ENCODE assay signal across 1 cellular context in genomic region chr15:100570282-100570681, GRCh38.
A peak's percentile ranks its signal among the peaks of the same experiment; 100 is the strongest.
TF ChIP-seq lines count a peak whose summit lies in the region.

No MANE protein-coding gene starts in this region.

TF ChIP-seq in K562, 482 proteins besides CTCF, POLR2A, EP300 and RAD21:
- TF ChIP-seq C11orf30 (IDR thresholded peaks at IDR 0.05; ENCODE audit: low read depth) (no peak), ZNF395 (CRISPR knock-in tag; IDR thresholded peaks at IDR 0.05) (no peak), MEIS2 (IDR thresholded peaks at IDR 0.05; ENCODE audit: partially characterized antibody) (peak; percentile 12), NEUROD1 (IDR thresholded peaks at IDR 0.05; ENCODE audit: borderline replicate concordance, low read depth, low read length, partially characterized antibody) (no peak), RBM25 (IDR thresholded peaks at IDR 0.05; ENCODE audit: low read depth, low read length, severe bottlenecking) (peak; percentile 12), USF1 (CRISPR knock-in tag; IDR thresholded peaks at IDR 0.05) (peak; percentile 83), ZNF263 (CRISPR knock-in tag; IDR thresholded peaks at IDR 0.05; ENCODE audit: borderline replicate concordance) (no peak), FOXK2 (conservative IDR thresholded peaks at IDR 0.05 in 1 of 2, IDR thresholded peaks at IDR 0.05 in 1 of 2; ENCODE audit: low read depth in 2 of 2) (no peak), USF2 (CRISPR knock-in tag; IDR thresholded peaks at IDR 0.05) (peak; percentile 87), RAD51 (IDR thresholded peaks at IDR 0.05; ENCODE audit: borderline replicate concordance, low read depth) (peak; percentile 64; the same call in 1 of the 2 replicates), ZNF165 (CRISPR knock-in tag; IDR thresholded peaks at IDR 0.05; ENCODE audit: borderline replicate concordance) (no peak), SFPQ (IDR thresholded peaks at IDR 0.05; ENCODE audit: low read depth, low read length) (no peak), PTBP1 (IDR thresholded peaks at IDR 0.05; ENCODE audit: low read depth, low read length) (no peak), ELF4 (CRISPR knock-in tag; IDR thresholded peaks at IDR 0.05) (no peak), CBFA2T2 (conservative IDR thresholded peaks at IDR 0.05) (no peak), POLR3G (IDR thresholded peaks at IDR 0.05; ENCODE audit: extremely low read depth, insufficient read length, insufficient replicate concordance) (no peak), MEF2A (IDR thresholded peaks at IDR 0.05; ENCODE audit: control insufficient read depth, low read depth, low read length) (no peak)
